12 cellular contexts compared by ENCODE assay signal in the genomic region with DNA sequence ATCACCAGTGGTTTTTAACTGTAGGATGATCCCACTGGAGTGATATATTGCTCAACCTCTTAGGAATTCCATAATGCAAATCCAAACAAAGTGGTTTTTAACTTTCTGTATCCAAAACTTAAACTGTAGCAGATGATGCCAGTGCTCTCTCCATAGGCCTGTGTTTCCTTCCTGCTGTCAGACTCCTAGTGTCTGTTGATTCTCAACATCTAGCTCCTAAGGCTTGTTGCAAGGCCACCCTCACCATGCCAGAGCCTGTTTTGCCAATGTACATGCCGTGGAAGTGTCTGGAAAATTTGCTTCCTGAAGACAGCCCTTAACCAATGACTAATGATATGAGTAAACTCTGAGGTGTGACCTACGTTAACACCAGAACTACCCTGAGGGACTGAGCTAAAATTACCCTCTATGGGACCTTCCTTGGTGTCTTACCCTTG. TPM values are rescaled to one million over a fixed set of nuclear protein-coding genes. Genes with fewer than 3 reads are reported as not detected.
DNase-seq lines count a peak whose midpoint lies in the region; ATAC-seq and TF ChIP-seq lines count a peak whose summit lies in the region.
"Had no signal": no experiment of that assay in that cellular context is flagged by ENCODE, and none has a peak within 500 bp of the region (broad histone marks: within the 10 kb centered on the region; RNA-seq: fewer than 3 reads in every experiment).

No MANE protein-coding gene starts in this region.

- H3K36me3 ChIP-seq in ACC112 (ENCODE audit: insufficient read depth, low read length) (peaks cover 13% of the 10 kb centered on the region; the same call in 1 of the 2 replicates), HCT116 (ENCODE audit: control insufficient read depth in 1 of 2, insufficient read depth in 2 of 2, low read length in 2 of 2) (no peaks in the 10 kb centered on the region)

- no peak for TF ChIP-seq CTCF in HCT116 (IDR thresholded peaks at IDR 0.05 in 2 of 3, conservative IDR thresholded peaks at IDR 0.05 in 1 of 3; ENCODE audit: borderline replicate concordance in 1 of 3, insufficient read depth in 1 of 3, low read depth in 2 of 3, low read length in 2 of 3)

- ATAC-seq in HCT116, result peak; percentile 86
- ATAC-seq: gastroesophageal sphincter had no signal

- no peak for TF ChIP-seq RAD21 in HCT116 (IDR thresholded peaks at IDR 0.05; ENCODE audit: low read depth)

- RAD21 ChIA-PET in HCT116 (lab: Charles Lee; ENCODE audit: low non-redundant PET in 1 of 2, low total read pairs in 2 of 2, uncharacterized antibody in 2 of 2, unreplicated experiment in 2 of 2), result no interaction called here

- no peak for TF ChIP-seq POLR2A in HCT116 (IDR thresholded peaks at IDR 0.05; ENCODE audit: borderline replicate concordance, extremely low read depth, insufficient read depth, insufficient read length)

- POLR2A ChIA-PET in HCT116 (lab: Charles Lee), result interaction anchor here (0.7 kb wide), 1 partner anchor 21 kb away, joined by 3 read pairs; no protein-coding TSS in a partner anchor

- H3K79me2 ChIP-seq in ACC112 (ENCODE audit: control insufficient read depth, insufficient read depth, low read length, unreplicated experiment) (peaks cover 33% of the 10 kb centered on the region), HCT116 (ENCODE audit: insufficient read depth, low read length) (peaks cover 24% of the 10 kb centered on the region)

- DNase-seq in HCT116 (ENCODE audit: low read depth, low spot score) (peak; percentile 71), astrocyte of the hippocampus (ENCODE audit: low read depth, low spot score) (peak; percentile 32), iris pigment epithelial cell (ENCODE audit: low read depth) (peak; percentile 72), D341Med (ENCODE audit: low spot score) (no peak), T-helper 1 cell (no peak), NCI-H524 treated with DMSO at 0.1 percent for 48 hours (lab: John Stamatoyannopoulos, UW) (no peak), ACHN (no peak)
- DNase-seq: NCI-H1436 treated with DMSO at 0.1 percent for 48 hours had no signal

- no peaks in the 10 kb centered on the region for H4K20me1 ChIP-seq in HCT116 (ENCODE audit: insufficient read depth)

- in situ Hi-C loops in ACHN (cut with HindIII; ENCODE audit: low pct_ligation_motif_present, low pct_unique_long_range_greater_than_20kb, low sequenced_read_pairs), result no loop called here

- H3K27me3 ChIP-seq in ACC112 (ENCODE audit: insufficient read depth, low read length) (no peaks in the 10 kb centered on the region), HCT116 (ENCODE audit: insufficient read depth, low read length) (no peaks in the 10 kb centered on the region)
- H3K27me3 ChIP-seq: gastroesophageal sphincter, SJSA1 had no signal

- peak overlapping the region; percentile 69 for H3K27ac ChIP-seq in ACC112 (ENCODE audit: low read depth, low read length)
- no peak overlapping the region for H3K27ac ChIP-seq in HCT116 (ENCODE audit: low read depth, low read length)
- H3K27ac ChIP-seq: gastroesophageal sphincter, SJSA1 had no signal

- BruUV-seq in HCT116 (replicated peaks; lab: Mats Ljungman, UMichigan), result no TSS peak

- intact Hi-C loops in HCT116 (cut with micrococcal nuclease), result no loop called here

- CTCF ChIA-PET in HCT116 (lab: Charles Lee), result interaction anchor here (1.3 kb wide), 1 partner anchor 118 kb away, joined by 3 read pairs; no protein-coding TSS in a partner anchor

- H3K9me3 ChIP-seq in HCT116 (ENCODE audit: control insufficient read depth in 1 of 2, insufficient read depth in 1 of 2, low read depth in 1 of 2, low read length in 2 of 2), result no peaks in the 10 kb centered on the region
- H3K9me3 ChIP-seq: gastroesophageal sphincter, SJSA1 had no signal

- no peak overlapping the region for H3K9ac ChIP-seq in HCT116 (ENCODE audit: low read length)
- H3K9ac ChIP-seq: parathyroid adenoma had no signal

- H3K4me1 ChIP-seq in ACC112 (ENCODE audit: control insufficient read depth, insufficient read depth, low read length, unreplicated experiment) (peaks cover 30% of the 10 kb centered on the region), HCT116 (ENCODE audit: control insufficient read depth in 1 of 2, insufficient read depth in 2 of 2, low read length in 2 of 2) (peaks cover 0 to 18% of the 10 kb centered on the region in 2 experiments; a peak in 2 of 4 replicates)

- no peaks in the 10 kb centered on the region for H3K9me2 ChIP-seq in HCT116 (ENCODE audit: insufficient read depth)

- H2AFZ ChIP-seq in ACC112 (ENCODE audit: low read length, unreplicated experiment) (no peak overlapping the region), HCT116 (ENCODE audit: low read depth, low read length, poor library complexity, severe bottlenecking) (no peak overlapping the region)
- H2AFZ ChIP-seq: parathyroid adenoma had no signal

- peak overlapping the region; percentile 47 for H3K4me2 ChIP-seq in HCT116 (ENCODE audit: low read length)

- peak overlapping the region; percentile 55 for H3K4me3 ChIP-seq in ACC112 (ENCODE audit: low read depth, low read length)
- no peak overlapping the region for H3K4me3 ChIP-seq in HCT116 (replicated peaks in 1 of 2; ENCODE audit: low read depth in 1 of 2, low read length in 2 of 2)
- H3K4me3 ChIP-seq: gastroesophageal sphincter, SJSA1 had no signal

TF ChIP-seq in HCT116, 20 proteins besides CTCF, POLR2A, EP300 and RAD21:
- no peak for TF ChIP-seq EZH2phosphoT487 (IDR thresholded peaks at IDR 0.05; ENCODE audit: borderline replicate concordance)
- peak; percentile 75 for TF ChIP-seq SP1 (IDR thresholded peaks at IDR 0.05; ENCODE audit: low read depth)
- TF ChIP-seq, protein P1, sequence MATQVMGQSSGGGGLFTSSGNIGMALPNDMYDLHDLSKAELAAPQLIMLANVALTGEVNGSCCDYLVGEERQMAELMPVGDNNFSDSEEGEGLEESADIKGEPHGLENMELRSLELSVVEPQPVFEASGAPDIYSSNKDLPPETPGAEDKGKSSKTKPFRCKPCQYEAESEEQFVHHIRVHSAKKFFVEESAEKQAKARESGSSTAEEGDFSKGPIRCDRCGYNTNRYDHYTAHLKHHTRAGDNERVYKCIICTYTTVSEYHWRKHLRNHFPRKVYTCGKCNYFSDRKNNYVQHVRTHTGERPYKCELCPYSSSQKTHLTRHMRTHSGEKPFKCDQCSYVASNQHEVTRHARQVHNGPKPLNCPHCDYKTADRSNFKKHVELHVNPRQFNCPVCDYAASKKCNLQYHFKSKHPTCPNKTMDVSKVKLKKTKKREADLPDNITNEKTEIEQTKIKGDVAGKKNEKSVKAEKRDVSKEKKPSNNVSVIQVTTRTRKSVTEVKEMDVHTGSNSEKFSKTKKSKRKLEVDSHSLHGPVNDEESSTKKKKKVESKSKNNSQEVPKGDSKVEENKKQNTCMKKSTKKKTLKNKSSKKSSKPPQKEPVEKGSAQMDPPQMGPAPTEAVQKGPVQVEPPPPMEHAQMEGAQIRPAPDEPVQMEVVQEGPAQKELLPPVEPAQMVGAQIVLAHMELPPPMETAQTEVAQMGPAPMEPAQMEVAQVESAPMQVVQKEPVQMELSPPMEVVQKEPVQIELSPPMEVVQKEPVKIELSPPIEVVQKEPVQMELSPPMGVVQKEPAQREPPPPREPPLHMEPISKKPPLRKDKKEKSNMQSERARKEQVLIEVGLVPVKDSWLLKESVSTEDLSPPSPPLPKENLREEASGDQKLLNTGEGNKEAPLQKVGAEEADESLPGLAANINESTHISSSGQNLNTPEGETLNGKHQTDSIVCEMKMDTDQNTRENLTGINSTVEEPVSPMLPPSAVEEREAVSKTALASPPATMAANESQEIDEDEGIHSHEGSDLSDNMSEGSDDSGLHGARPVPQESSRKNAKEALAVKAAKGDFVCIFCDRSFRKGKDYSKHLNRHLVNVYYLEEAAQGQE (IDR thresholded peaks at IDR 0.05; ENCODE audit: low read depth), result no peak
- TF ChIP-seq ZNF274 (IDR thresholded peaks at IDR 0.05; ENCODE audit: low read depth, low read length), result no peak
- TF ChIP-seq SRF (IDR thresholded peaks at IDR 0.05; ENCODE audit: low read depth), result no peak
- peak; percentile 72 for TF ChIP-seq CBX3 (IDR thresholded peaks at IDR 0.05; ENCODE audit: low read depth)
- TF ChIP-seq CEBPB (IDR thresholded peaks at IDR 0.05; ENCODE audit: low read depth), result peak; percentile 62
- peak; percentile 69 for TF ChIP-seq JUND (IDR thresholded peaks at IDR 0.05)
- no peak; the same call in 1 of the 2 replicates for TF ChIP-seq SIN3A (IDR thresholded peaks at IDR 0.05; ENCODE audit: low read depth)
- TF ChIP-seq, protein P2, sequence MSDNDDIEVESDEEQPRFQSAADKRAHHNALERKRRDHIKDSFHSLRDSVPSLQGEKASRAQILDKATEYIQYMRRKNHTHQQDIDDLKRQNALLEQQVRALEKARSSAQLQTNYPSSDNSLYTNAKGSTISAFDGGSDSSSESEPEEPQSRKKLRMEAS (IDR thresholded peaks at IDR 0.05), result peak; percentile 76
- TF ChIP-seq POLR2AphosphoS5 (IDR thresholded peaks at IDR 0.05; ENCODE audit: low read depth, low read length), result peak; percentile 14; the same call in 1 of the 2 replicates
- peak; percentile 63 for TF ChIP-seq FOSL1 (IDR thresholded peaks at IDR 0.05; ENCODE audit: low read depth)
- TF ChIP-seq, protein P3, sequence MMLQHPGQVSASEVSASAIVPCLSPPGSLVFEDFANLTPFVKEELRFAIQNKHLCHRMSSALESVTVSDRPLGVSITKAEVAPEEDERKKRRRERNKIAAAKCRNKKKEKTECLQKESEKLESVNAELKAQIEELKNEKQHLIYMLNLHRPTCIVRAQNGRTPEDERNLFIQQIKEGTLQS (IDR thresholded peaks at IDR 0.05), result no peak
TF ChIP-seq in HCT116: peak in this region for 7.

RNA-seq across cellular contexts. Expression of a gene that starts 39.3 kb away (rescaled TPM):
- 27.2 TPM for total RNA-seq in HCT116 (2021; ENCODE audit: unreplicated experiment)
- 6.4 and 9.2 TPM in 2 replicates for polyA plus RNA-seq in HCT116 (2012)

Comparison
In these comparisons a context has a peak if more than half of its experiments do, and no peak if none do; other contexts are left out.
1. DNase-seq: peak in HCT116 (single experiment), astrocyte of the hippocampus (single experiment) and iris pigment epithelial cell (single experiment); none in D341Med (single experiment), T-helper 1 cell (0 of 5), NCI-H524 treated with DMSO at 0.1 percent for 48 hours (single experiment) and ACHN (single experiment).